ENCODE assay signal across 14 cellular contexts in the genomic region with DNA sequence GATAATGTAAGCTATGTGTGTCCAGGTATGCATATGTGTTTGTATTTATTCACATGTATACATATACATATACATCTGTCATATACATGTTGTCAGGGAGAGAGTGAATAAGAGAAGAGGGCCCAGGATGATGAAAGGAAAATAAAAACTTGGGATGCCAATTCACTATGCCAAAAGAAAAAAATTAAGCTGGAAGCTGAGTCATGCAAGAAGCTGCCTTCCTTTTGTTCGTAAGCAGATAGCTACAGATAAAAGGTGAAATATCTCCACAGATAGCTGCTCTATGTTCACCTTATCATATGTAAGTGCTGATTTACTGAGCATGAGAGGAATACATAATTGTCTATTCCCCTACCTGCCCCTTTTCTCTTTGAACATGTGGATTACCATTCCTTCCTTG.
"Had no signal": no experiment of that assay in that cellular context is flagged by ENCODE, and none has a peak within 500 bp of the region (broad histone marks: within the 10 kb centered on the region; RNA-seq: fewer than 3 reads in every experiment).

No MANE protein-coding gene starts in this region.

- H3K27me3 ChIP-seq: body of pancreas, hepatocyte, left lung, neutrophil, upper lobe of right lung had no signal

- DNase-seq: activated CD4-positive, alpha-beta T cell treated with anti-CD3 and anti-CD28 coated beads, Interleukin-2, amount 50 U/mL, for 1 hour; activated naive CD4-positive, alpha-beta T cell; body of pancreas; cortex of kidney; effector CD4-positive, alpha-beta T cell; left lung; naive thymus-derived CD8-positive, alpha-beta T cell; stimulated activated CD4-positive, alpha-beta T cell treated with anti-CD3 and anti-CD28 coated beads, Interleukin-12 subunit alpha, Interleukin-12 subunit beta, amount 100 ng/mL, for 4 hours; stimulated activated CD4-positive, alpha-beta T cell treated with anti-CD3 and anti-CD28 coated beads, Interleukin-2, amount 100 ng/mL, for 24 hours; upper lobe of right lung had no signal

- H3K4me1 ChIP-seq: body of pancreas, left lung, upper lobe of right lung had no signal

- H3K9me3 ChIP-seq: neutrophil, thoracic aorta had no signal

- H3K4me2 ChIP-seq: hepatocyte had no signal

- ATAC-seq: activated CD4-positive, CD25-positive, alpha-beta regulatory T cell treated with anti-CD3 and anti-CD28 coated beads, Interleukin-2, amount 50 U/mL, for 24 hours; body of pancreas; left lung; naive thymus-derived CD8-positive, alpha-beta T cell had no signal

- H3K79me2 ChIP-seq: hepatocyte had no signal

- H3K4me3 ChIP-seq: body of pancreas, hepatocyte, left lung, thoracic aorta, upper lobe of right lung had no signal

- H3K27ac ChIP-seq: body of pancreas, hepatocyte, left lung, neutrophil, thoracic aorta, upper lobe of right lung had no signal

- H3K36me3 ChIP-seq: left lung, neutrophil, thoracic aorta, upper lobe of right lung had no signal

- H2AFZ ChIP-seq: hepatocyte had no signal
